ENCODE assay signal across 35 cellular contexts in genomic region chr19:45746866-45747265, GRCh38. TPM values are rescaled to one million over a fixed set of nuclear protein-coding genes. Genes with fewer than 3 reads are reported as not detected.
"Had no signal": no experiment of that assay in that cellular context is flagged by ENCODE, and none has a peak within 500 bp of the region (broad histone marks: within the 10 kb centered on the region; RNA-seq: fewer than 3 reads in every experiment).

No MANE protein-coding gene starts in this region.

- ATAC-seq: activated CD4-positive, CD25-positive, alpha-beta regulatory T cell treated with anti-CD3 and anti-CD28 coated beads, Interleukin-2, amount 50 U/mL, for 24 hours; activated CD8-positive, alpha-beta T cell treated with anti-CD3 and anti-CD28 coated beads for 36 hours; activated naive CD8-positive, alpha-beta T cell treated with anti-CD3 and anti-CD28 coated beads, Interleukin-2, amount 50 U/mL, for 24 hours; activated T-cell treated with anti-CD3 and anti-CD28 coated beads, Interleukin-2, amount 50 U/mL, for 4 hours; activated T-helper 17 cell treated with anti-CD3 and anti-CD28 coated beads, Interleukin-2, amount 50 U/mL, for 72 hours; body of pancreas; foreskin keratinocyte; gastrocnemius medialis; heart left ventricle; T-helper 17 cell had no signal

- H3K27me3 ChIP-seq: adrenal gland, body of pancreas, colonic mucosa, esophagus muscularis mucosa, gastrocnemius medialis had no signal

- H3K4me3 ChIP-seq: adrenal gland, body of pancreas, colonic mucosa, esophagus muscularis mucosa, gastrocnemius medialis, heart left ventricle had no signal

- H3K36me3 Mint-ChIP-seq: activated naive CD4-positive, alpha-beta T cell treated with anti-CD3 and anti-CD28 coated beads, Interleukin-2, amount 50 U/mL, for 24 hours; activated naive CD8-positive, alpha-beta T cell treated with anti-CD3 and anti-CD28 coated beads for 36 hours had no signal

- H3K4me1 ChIP-seq: adrenal gland, body of pancreas, colonic mucosa, foreskin keratinocyte, gastrocnemius medialis, heart left ventricle had no signal

- H3K4me1 Mint-ChIP-seq: activated B cell treated with CpG ODN at 0.5 μM for 24 hours; activated naive CD4-positive, alpha-beta T cell treated with anti-CD3 and anti-CD28 coated beads, Interleukin-2, amount 50 U/mL, for 24 hours; activated naive CD8-positive, alpha-beta T cell treated with anti-CD3 and anti-CD28 coated beads for 36 hours; activated naive CD8-positive, alpha-beta T cell treated with anti-CD3 and anti-CD28 coated beads, Interleukin-2, amount 50 U/mL, for 24 hours; activated T-helper 17 cell treated with anti-CD3 and anti-CD28 coated beads, Interleukin-2, amount 50 U/mL, for 72 hours; endodermal cell had no signal

- H3K4me3 Mint-ChIP-seq: activated B cell treated with CpG ODN at 0.5 μM for 24 hours; activated CD8-positive, alpha-beta T cell treated with anti-CD3 and anti-CD28 coated beads for 36 hours; activated naive CD4-positive, alpha-beta T cell treated with anti-CD3 and anti-CD28 coated beads, Interleukin-2, amount 50 U/mL, for 24 hours; activated naive CD8-positive, alpha-beta T cell treated with anti-CD3 and anti-CD28 coated beads for 36 hours; activated naive CD8-positive, alpha-beta T cell treated with anti-CD3 and anti-CD28 coated beads, Interleukin-2, amount 50 U/mL, for 24 hours; activated T-cell treated with anti-CD3 and anti-CD28 coated beads, Interleukin-2, amount 50 U/mL, for 4 hours; activated T-helper 17 cell treated with anti-CD3 and anti-CD28 coated beads, Interleukin-2, amount 50 U/mL, for 72 hours; endodermal cell; T-helper 17 cell; T-helper 2 cell treated with Interferon-gamma antibody and Interleukin-4, amounts not matched to agents 5 μg/mL and 100 μg/mL, for 36 hours had no signal

- H3K27ac ChIP-seq: adrenal gland, body of pancreas, colonic mucosa, esophagus muscularis mucosa, foreskin keratinocyte, gastrocnemius medialis, heart left ventricle, WERI-Rb-1 had no signal

- H3K27ac Mint-ChIP-seq: activated B cell treated with CpG ODN at 0.5 μM for 24 hours; activated CD8-positive, alpha-beta T cell treated with anti-CD3 and anti-CD28 coated beads for 36 hours; activated naive CD4-positive, alpha-beta T cell treated with anti-CD3 and anti-CD28 coated beads, Interleukin-2, amount 50 U/mL, for 24 hours; activated naive CD8-positive, alpha-beta T cell treated with anti-CD3 and anti-CD28 coated beads for 36 hours; activated naive CD8-positive, alpha-beta T cell treated with anti-CD3 and anti-CD28 coated beads, Interleukin-2, amount 50 U/mL, for 24 hours; endodermal cell; T-helper 17 cell; T-helper 2 cell treated with Interferon-gamma antibody and Interleukin-4, amounts not matched to agents 5 μg/mL and 100 μg/mL, for 36 hours had no signal

- H3K9me3 ChIP-seq: adrenal gland, body of pancreas, colonic mucosa, esophagus muscularis mucosa, gastrocnemius medialis, heart left ventricle had no signal

- H3K9me3 Mint-ChIP-seq: activated B cell treated with CpG ODN at 0.5 μM for 24 hours; activated CD8-positive, alpha-beta T cell treated with anti-CD3 and anti-CD28 coated beads for 36 hours; activated naive CD4-positive, alpha-beta T cell treated with anti-CD3 and anti-CD28 coated beads, Interleukin-2, amount 50 U/mL, for 24 hours; activated naive CD8-positive, alpha-beta T cell treated with anti-CD3 and anti-CD28 coated beads for 36 hours; activated naive CD8-positive, alpha-beta T cell treated with anti-CD3 and anti-CD28 coated beads, Interleukin-2, amount 50 U/mL, for 24 hours; activated T-cell treated with anti-CD3 and anti-CD28 coated beads, Interleukin-2, amount 50 U/mL, for 4 hours; activated T-helper 17 cell treated with anti-CD3 and anti-CD28 coated beads, Interleukin-2, amount 50 U/mL, for 72 hours; endodermal cell; T-helper 2 cell treated with Interferon-gamma antibody and Interleukin-4, amounts not matched to agents 5 μg/mL and 100 μg/mL, for 36 hours had no signal

- DNase-seq: activated B cell treated with CpG ODN at 0.5 μM for 24 hours; activated CD4-positive, alpha-beta T cell treated with anti-CD3 and anti-CD28 coated beads for 48 hours; activated CD4-positive, alpha-beta T cell treated with anti-CD3 and anti-CD28 coated beads, Interleukin-2, amount 50 U/mL, for 1 hour; activated CD4-positive, alpha-beta T cell treated with anti-CD3 and anti-CD28 coated beads, Interleukin-2, amount 50 U/mL, for 48 hours; activated CD8-positive, alpha-beta memory T cell treated with anti-CD3 and anti-CD28 coated beads for 24 hours; activated CD8-positive, alpha-beta T cell treated with anti-CD3 and anti-CD28 coated beads for 36 hours; activated effector memory CD4-positive, alpha-beta T cell treated with Interleukin-2 at 50 U/mL for 16 hours; activated gamma-delta T cell treated with Interleukin-2 at 50 U/mL for 16 hours; activated naive CD4-positive, alpha-beta T cell treated with Interleukin-2 at 50 U/mL for 16 hours; activated naive CD8-positive, alpha-beta T cell treated with anti-CD3 and anti-CD28 coated beads for 36 hours; activated naive CD8-positive, alpha-beta T cell treated with anti-CD3 and anti-CD28 coated beads, Interleukin-2, amount 50 U/mL, for 24 hours; activated T-cell treated with anti-CD3 and anti-CD28 coated beads, Interleukin-2, amount 50 U/mL, for 4 hours; adrenal gland; amygdala; aorta; body of pancreas; caudate nucleus; colonic mucosa; effector memory CD4-positive, alpha-beta T cell; endodermal cell; foreskin keratinocyte; gastrocnemius medialis; glutamatergic neuron; heart left ventricle; T-helper 1 cell; T-helper 17 cell; T1000 had no signal

RNA-seq across cellular contexts. Expression of gene MEIOSIN, which starts 13.6 kb away (rescaled TPM):
- total RNA-seq: activated B cell treated with CpG ODN at 0.5 μM for 24 hours; activated CD8-positive, alpha-beta T cell treated with anti-CD3 and anti-CD28 coated beads for 36 hours; activated T-cell treated with anti-CD3 and anti-CD28 coated beads, Interleukin-2, amount 50 U/mL, for 4 hours; adrenal gland; aorta; body of pancreas; colonic mucosa; dermis microvascular lymphatic vessel endothelial cell; endodermal cell; epithelial cell of proximal tubule; esophagus muscularis mucosa; foreskin keratinocyte; gastrocnemius medialis; heart left ventricle; T-helper 17 cell had no signal
- polyA plus RNA-seq: aorta, foreskin keratinocyte, heart left ventricle had no signal
